ENCODE assay signal across 1 cellular context in genomic region chr4:16952462-16952871, GRCh38.
TF ChIP-seq lines count a peak whose summit lies in the region.

No MANE protein-coding gene starts in this region.

TF ChIP-seq in SK-N-SH, 30 proteins besides CTCF, POLR2A, EP300 and RAD21 (continued from another document):
- no peak for TF ChIP-seq REST (IDR thresholded peaks at IDR 0.05; ENCODE audit: low read depth, low read length)
- TF ChIP-seq TEAD4 (IDR thresholded peaks at IDR 0.05; ENCODE audit: borderline replicate concordance, insufficient read depth): no peak
- no peak for TF ChIP-seq SMC3 (IDR thresholded peaks at IDR 0.05; ENCODE audit: low read depth, low read length)
- 0 out of 2 replicates have a peak, but pooled peaks have one; percentile 38 for TF ChIP-seq GATA2 (CRISPR knock-in tag; IDR thresholded peaks at IDR 0.05)
- TF ChIP-seq PBX3 (IDR thresholded peaks at IDR 0.05): peak; percentile 64
- no peak for TF ChIP-seq FOXM1 (IDR thresholded peaks at IDR 0.05; ENCODE audit: low read depth)
- no peak for TF ChIP-seq ELF1 (IDR thresholded peaks at IDR 0.05)
- TF ChIP-seq IRF3 (IDR thresholded peaks at IDR 0.05; ENCODE audit: low read depth, low read length): no peak
- no peak for TF ChIP-seq FOXJ3 (CRISPR knock-in tag; IDR thresholded peaks at IDR 0.05)
- TF ChIP-seq USF2 (IDR thresholded peaks at IDR 0.05; ENCODE audit: borderline replicate concordance, low read depth, low read length): no peak
- no peak for TF ChIP-seq RFX5 (IDR thresholded peaks at IDR 0.05; ENCODE audit: low read length)
- no peak for TF ChIP-seq RCOR1 (IDR thresholded peaks at IDR 0.05; ENCODE audit: low read length)
- TF ChIP-seq EZH2phosphoT487 (IDR thresholded peaks at IDR 0.05; ENCODE audit: borderline replicate concordance, low read depth): no peak
- TF ChIP-seq POLR2AphosphoS5 (IDR thresholded peaks at IDR 0.05; ENCODE audit: low read depth, low read length): no peak
- no peak for TF ChIP-seq CHD2 (IDR thresholded peaks at IDR 0.05; ENCODE audit: low read length, partially characterized antibody)
- no peak for TF ChIP-seq USF1 (IDR thresholded peaks at IDR 0.05; ENCODE audit: borderline replicate concordance, low read depth)
- no peak for TF ChIP-seq ZBTB33 (IDR thresholded peaks at IDR 0.05; ENCODE audit: borderline replicate concordance, low read depth)
